8 cellular contexts compared by ENCODE assay signal in the genomic region with DNA sequence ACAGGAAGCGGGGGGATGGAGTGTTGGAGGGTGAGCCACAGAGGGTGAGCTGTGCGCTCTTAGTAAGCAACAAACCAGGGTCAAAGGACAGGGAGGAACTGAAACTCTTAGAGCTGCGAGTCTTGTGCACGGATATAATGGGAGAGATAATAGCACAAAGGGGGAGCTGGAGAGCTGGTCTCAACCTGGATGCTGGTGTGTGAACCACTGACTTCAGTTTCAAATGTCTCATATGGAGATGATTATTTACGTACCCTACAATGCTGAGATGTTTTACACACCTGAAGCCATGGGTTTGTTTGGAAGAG. TPM values are rescaled to one million over a fixed set of nuclear protein-coding genes. Genes with fewer than 3 reads are reported as not detected.
A peak's percentile ranks its signal among the peaks of the same experiment; 100 is the strongest.
DNase-seq lines count a peak whose midpoint lies in the region; ATAC-seq and TF ChIP-seq lines count a peak whose summit lies in the region.

No MANE protein-coding gene starts in this region.

- CTCF ChIA-PET in WTC11 (lab: Charles Lee) = interaction anchor here (1.1 to 1.2 kb wide), 2 partner anchors 15 to 555 kb away, joined by 3 read pairs; no protein-coding TSS in a partner anchor

- H3K4me1 Mint-ChIP-seq in WTC11 = peaks cover 16% of the 10 kb centered on the region

- H3K4me2 ChIP-seq in DOHH2 (ENCODE audit: low read length) = peak overlapping the region; percentile 40

- H3K27ac Mint-ChIP-seq in WTC11 = no peak overlapping the region

- H3F3A ChIP-seq in DOHH2 (ENCODE audit: control insufficient read depth, insufficient read depth) = no peaks in the 10 kb centered on the region

- H3K27me3 Mint-ChIP-seq in WTC11 (ENCODE audit: low read depth) = no peaks in the 10 kb centered on the region

- H4K20me1 ChIP-seq in DOHH2 (ENCODE audit: control insufficient read depth, insufficient read depth, low read depth, low read length) = no peaks in the 10 kb centered on the region

- no peaks in the 10 kb centered on the region for H3K36me3 ChIP-seq in DOHH2 (ENCODE audit: control insufficient read depth, low read length)

- no peaks in the 10 kb centered on the region for H3K9me3 Mint-ChIP-seq in WTC11

- H3K4me3 Mint-ChIP-seq in WTC11 = no peak overlapping the region

- H3K4me3 ChIP-seq in DOHH2 (ENCODE audit: low read length) = peak overlapping the region; percentile 15; the same call in 1 of the 2 replicates

- H3K9me2 ChIP-seq in DOHH2 (replicated peaks; ENCODE audit: control insufficient read depth, low read length) = no peaks in the 10 kb centered on the region

- no peaks in the 10 kb centered on the region for H3K79me2 ChIP-seq in DOHH2 (ENCODE audit: control insufficient read depth, low read length)

- H3K4me1 ChIP-seq in DOHH2 (ENCODE audit: control insufficient read depth, low read length) = peaks cover 21% of the 10 kb centered on the region

- peak; percentile 56 for TF ChIP-seq CTCF in DOHH2 (IDR thresholded peaks at IDR 0.05; ENCODE audit: low read depth, low read length, poor library complexity, severe bottlenecking)
- no peak for TF ChIP-seq CTCF in WTC11 (IDR thresholded peaks at IDR 0.05)

- POLR2A ChIA-PET in WTC11 (lab: Charles Lee) = no interaction called here

- no peaks in the 10 kb centered on the region for H3K27me3 ChIP-seq in DOHH2 (ENCODE audit: control insufficient read depth, low read length)

- H3K27ac ChIP-seq in DOHH2 (ENCODE audit: low read depth, low read length) = no peak overlapping the region

- ATAC-seq in GM19467 (IDR thresholded peaks at IDR 0.05; ENCODE audit: unreplicated experiment) (peak; percentile 99), HG03432 (IDR thresholded peaks at IDR 0.05; ENCODE audit: unreplicated experiment) (peak; percentile 100), WTC11 (peak; percentile 70)

- no peaks in the 10 kb centered on the region for H3K9me3 ChIP-seq in DOHH2 (ENCODE audit: control insufficient read depth, insufficient read depth, low read length)

- H3K36me3 Mint-ChIP-seq in WTC11 = no peaks in the 10 kb centered on the region

- DNase-seq in WTC11 (ENCODE audit: low spot score) (no peak), DMS79 treated with DMSO at 0.1 percent for 48 hours (lab: John Stamatoyannopoulos, UW) (no peak), DMS 273 (lab: John Stamatoyannopoulos, UW; ENCODE audit: unreplicated experiment) (no peak), NCI-H1930 (lab: John Stamatoyannopoulos, UW) (no peak)
- DNase-seq in effector CD8-positive, alpha-beta T cell (lab: John Stamatoyannopoulos, UW) = no peak

TF ChIP-seq in WTC11, 78 proteins besides CTCF, POLR2A, EP300 and RAD21:
- TF ChIP-seq, protein P1, sequence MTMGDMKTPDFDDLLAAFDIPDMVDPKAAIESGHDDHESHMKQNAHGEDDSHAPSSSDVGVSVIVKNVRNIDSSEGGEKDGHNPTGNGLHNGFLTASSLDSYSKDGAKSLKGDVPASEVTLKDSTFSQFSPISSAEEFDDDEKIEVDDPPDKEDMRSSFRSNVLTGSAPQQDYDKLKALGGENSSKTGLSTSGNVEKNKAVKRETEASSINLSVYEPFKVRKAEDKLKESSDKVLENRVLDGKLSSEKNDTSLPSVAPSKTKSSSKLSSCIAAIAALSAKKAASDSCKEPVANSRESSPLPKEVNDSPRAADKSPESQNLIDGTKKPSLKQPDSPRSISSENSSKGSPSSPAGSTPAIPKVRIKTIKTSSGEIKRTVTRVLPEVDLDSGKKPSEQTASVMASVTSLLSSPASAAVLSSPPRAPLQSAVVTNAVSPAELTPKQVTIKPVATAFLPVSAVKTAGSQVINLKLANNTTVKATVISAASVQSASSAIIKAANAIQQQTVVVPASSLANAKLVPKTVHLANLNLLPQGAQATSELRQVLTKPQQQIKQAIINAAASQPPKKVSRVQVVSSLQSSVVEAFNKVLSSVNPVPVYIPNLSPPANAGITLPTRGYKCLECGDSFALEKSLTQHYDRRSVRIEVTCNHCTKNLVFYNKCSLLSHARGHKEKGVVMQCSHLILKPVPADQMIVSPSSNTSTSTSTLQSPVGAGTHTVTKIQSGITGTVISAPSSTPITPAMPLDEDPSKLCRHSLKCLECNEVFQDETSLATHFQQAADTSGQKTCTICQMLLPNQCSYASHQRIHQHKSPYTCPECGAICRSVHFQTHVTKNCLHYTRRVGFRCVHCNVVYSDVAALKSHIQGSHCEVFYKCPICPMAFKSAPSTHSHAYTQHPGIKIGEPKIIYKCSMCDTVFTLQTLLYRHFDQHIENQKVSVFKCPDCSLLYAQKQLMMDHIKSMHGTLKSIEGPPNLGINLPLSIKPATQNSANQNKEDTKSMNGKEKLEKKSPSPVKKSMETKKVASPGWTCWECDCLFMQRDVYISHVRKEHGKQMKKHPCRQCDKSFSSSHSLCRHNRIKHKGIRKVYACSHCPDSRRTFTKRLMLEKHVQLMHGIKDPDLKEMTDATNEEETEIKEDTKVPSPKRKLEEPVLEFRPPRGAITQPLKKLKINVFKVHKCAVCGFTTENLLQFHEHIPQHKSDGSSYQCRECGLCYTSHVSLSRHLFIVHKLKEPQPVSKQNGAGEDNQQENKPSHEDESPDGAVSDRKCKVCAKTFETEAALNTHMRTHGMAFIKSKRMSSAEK (CRISPR knock-in tag; IDR thresholded peaks at IDR 0.05; ENCODE audit: borderline replicate concordance) = no peak
- TF ChIP-seq SP1 (CRISPR knock-in tag; conservative IDR thresholded peaks at IDR 0.05) = no peak
- no peak for TF ChIP-seq ZNF219 (CRISPR knock-in tag; IDR thresholded peaks at IDR 0.05; ENCODE audit: borderline replicate concordance)
- TF ChIP-seq HMGA2 (CRISPR knock-in tag; IDR thresholded peaks at IDR 0.05) = no peak
- no peak for TF ChIP-seq ETV6 (CRISPR knock-in tag; IDR thresholded peaks at IDR 0.05)
- TF ChIP-seq, protein P2, sequence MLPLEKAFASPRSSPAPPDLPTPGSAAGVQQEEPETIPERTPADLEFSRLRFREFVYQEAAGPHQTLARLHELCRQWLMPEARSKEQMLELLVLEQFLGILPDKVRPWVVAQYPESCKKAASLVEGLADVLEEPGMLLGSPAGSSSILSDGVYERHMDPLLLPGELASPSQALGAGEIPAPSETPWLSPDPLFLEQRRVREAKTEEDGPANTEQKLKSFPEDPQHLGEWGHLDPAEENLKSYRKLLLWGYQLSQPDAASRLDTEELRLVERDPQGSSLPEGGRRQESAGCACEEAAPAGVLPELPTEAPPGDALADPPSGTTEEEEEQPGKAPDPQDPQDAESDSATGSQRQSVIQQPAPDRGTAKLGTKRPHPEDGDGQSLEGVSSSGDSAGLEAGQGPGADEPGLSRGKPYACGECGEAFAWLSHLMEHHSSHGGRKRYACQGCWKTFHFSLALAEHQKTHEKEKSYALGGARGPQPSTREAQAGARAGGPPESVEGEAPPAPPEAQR (CRISPR knock-in tag; IDR thresholded peaks at IDR 0.05) = no peak
- TF ChIP-seq, protein P3, sequence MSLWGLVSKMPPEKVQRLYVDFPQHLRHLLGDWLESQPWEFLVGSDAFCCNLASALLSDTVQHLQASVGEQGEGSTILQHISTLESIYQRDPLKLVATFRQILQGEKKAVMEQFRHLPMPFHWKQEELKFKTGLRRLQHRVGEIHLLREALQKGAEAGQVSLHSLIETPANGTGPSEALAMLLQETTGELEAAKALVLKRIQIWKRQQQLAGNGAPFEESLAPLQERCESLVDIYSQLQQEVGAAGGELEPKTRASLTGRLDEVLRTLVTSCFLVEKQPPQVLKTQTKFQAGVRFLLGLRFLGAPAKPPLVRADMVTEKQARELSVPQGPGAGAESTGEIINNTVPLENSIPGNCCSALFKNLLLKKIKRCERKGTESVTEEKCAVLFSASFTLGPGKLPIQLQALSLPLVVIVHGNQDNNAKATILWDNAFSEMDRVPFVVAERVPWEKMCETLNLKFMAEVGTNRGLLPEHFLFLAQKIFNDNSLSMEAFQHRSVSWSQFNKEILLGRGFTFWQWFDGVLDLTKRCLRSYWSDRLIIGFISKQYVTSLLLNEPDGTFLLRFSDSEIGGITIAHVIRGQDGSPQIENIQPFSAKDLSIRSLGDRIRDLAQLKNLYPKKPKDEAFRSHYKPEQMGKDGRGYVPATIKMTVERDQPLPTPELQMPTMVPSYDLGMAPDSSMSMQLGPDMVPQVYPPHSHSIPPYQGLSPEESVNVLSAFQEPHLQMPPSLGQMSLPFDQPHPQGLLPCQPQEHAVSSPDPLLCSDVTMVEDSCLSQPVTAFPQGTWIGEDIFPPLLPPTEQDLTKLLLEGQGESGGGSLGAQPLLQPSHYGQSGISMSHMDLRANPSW (CRISPR knock-in tag; conservative IDR thresholded peaks at IDR 0.05; ENCODE audit: low read depth) = no peak
- TF ChIP-seq TCF7 (CRISPR knock-in tag; IDR thresholded peaks at IDR 0.05; ENCODE audit: low read depth) = no peak
- TF ChIP-seq ZNF416 (CRISPR knock-in tag; IDR thresholded peaks at IDR 0.05) = no peak
- TF ChIP-seq ZNF671 (CRISPR knock-in tag; IDR thresholded peaks at IDR 0.05) = no peak
- no peak for TF ChIP-seq TEAD4 (CRISPR knock-in tag; IDR thresholded peaks at IDR 0.05)
- TF ChIP-seq E2F1 (CRISPR knock-in tag; IDR thresholded peaks at IDR 0.05) = no peak

RNA-seq across cellular contexts. Expression of gene PTGR3, which starts 35.9 kb away (rescaled TPM):
- total RNA-seq in WTC11 (2021) = 11.8 to 13.8 TPM (median 12.8 TPM) in 3 replicates

RNA-seq across cellular contexts. Expression of gene TSHZ1, which starts 37.5 kb away (rescaled TPM):
- 1.7 to 2.9 TPM (median 2.2 TPM) in 3 replicates for total RNA-seq in WTC11 (2021)
